In the genomic region with DNA sequence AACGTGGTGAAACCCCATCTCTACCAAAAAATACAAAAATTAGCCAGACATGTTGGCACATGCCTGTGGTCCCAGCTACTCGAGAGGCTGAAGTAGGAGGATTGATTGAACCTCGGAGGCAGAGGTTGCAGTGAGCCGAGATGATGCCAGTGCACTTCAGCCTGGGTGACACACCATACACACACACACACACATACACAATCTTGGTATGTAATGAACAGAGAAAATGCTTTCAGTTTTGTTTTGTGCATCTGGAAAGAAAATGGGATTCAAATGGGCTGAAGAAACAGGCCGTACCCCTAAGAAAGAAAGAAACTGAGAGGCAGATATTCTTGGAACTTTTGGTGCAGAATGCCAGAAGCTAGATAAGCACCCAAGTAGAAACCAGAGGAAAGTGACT, we compare ENCODE assay signal across 1 cellular context.
TF ChIP-seq lines count a peak whose summit lies in the region.

No MANE protein-coding gene starts in this region.

TF ChIP-seq in SK-N-SH, 30 proteins besides CTCF, POLR2A, EP300 and RAD21 (continued from another document):
- no peak for TF ChIP-seq TAF1 (IDR thresholded peaks at IDR 0.05; ENCODE audit: borderline replicate concordance, low read depth, low read length)
- TF ChIP-seq, protein P1, sequence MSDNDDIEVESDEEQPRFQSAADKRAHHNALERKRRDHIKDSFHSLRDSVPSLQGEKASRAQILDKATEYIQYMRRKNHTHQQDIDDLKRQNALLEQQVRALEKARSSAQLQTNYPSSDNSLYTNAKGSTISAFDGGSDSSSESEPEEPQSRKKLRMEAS (IDR thresholded peaks at IDR 0.05; ENCODE audit: low read depth), result no peak
- TF ChIP-seq FOSL2 (IDR thresholded peaks at IDR 0.05; ENCODE audit: borderline replicate concordance, low read depth), result no peak
- no peak for TF ChIP-seq FOXJ3 (CRISPR knock-in tag; IDR thresholded peaks at IDR 0.05)
- TF ChIP-seq RFX5 (IDR thresholded peaks at IDR 0.05; ENCODE audit: low read length), result no peak
- TF ChIP-seq TEAD4 (IDR thresholded peaks at IDR 0.05; ENCODE audit: borderline replicate concordance, insufficient read depth), result no peak
